24 cellular contexts compared by ENCODE assay signal in genomic region chr12:19849208-19849607, GRCh38.
"Had no signal": no experiment of that assay in that cellular context is flagged by ENCODE, and none has a peak within 500 bp of the region (broad histone marks: within the 10 kb centered on the region; RNA-seq: fewer than 3 reads in every experiment).

No MANE protein-coding gene starts in this region.

- H3K9me3 ChIP-seq: Peyer's patch had no signal

- H3K36me3 ChIP-seq: Peyer's patch had no signal

- ATAC-seq: activated CD8-positive, alpha-beta memory T cell treated with anti-CD3 and anti-CD28 coated beads, Interleukin-2, amount 10 ng/mL, durations not matched to agents 7 days and 5 days; K562 had no signal

- H3K27me3 ChIP-seq: Peyer's patch had no signal

- H3K27ac ChIP-seq: RWPE1 had no signal

- DNase-seq: activated B cell treated with CpG ODN at 0.5 μM for 24 hours; activated CD4-positive, alpha-beta T cell treated with anti-CD3 and anti-CD28 coated beads for 1 hour; activated CD4-positive, alpha-beta T cell treated with anti-CD3 and anti-CD28 coated beads, Interleukin-2, amount 10 ng/mL, durations not matched to agents 24 days and 14 days; activated CD4-positive, alpha-beta T cell treated with anti-CD3 and anti-CD28 coated beads, Interleukin-2, amount 50 U/mL, for 48 hours; activated CD8-positive, alpha-beta memory T cell treated with anti-CD3 and anti-CD28 coated beads, Interleukin-2, amount 10 ng/mL, durations not matched to agents 7 days and 5 days; activated gamma-delta T cell; activated naive CD4-positive, alpha-beta T cell treated with anti-CD3 and anti-CD28 coated beads for 36 hours; activated T-cell treated with anti-CD3 and anti-CD28 coated beads, Interleukin-2, amount 50 U/mL, for 4 hours; amygdala; Karpas-422; MM.1S; NCI-H1105; NCI-H146; NCI-H1930; NCI-H2107; NCI-H2171 treated with DMSO at 0.1 percent for 48 hours; NCI-H82; Peyer's patch; SIG-M5; T-helper 2 cell; T1000 had no signal

- H3K4me3 Mint-ChIP-seq: activated B cell treated with CpG ODN at 0.5 μM for 24 hours; activated CD4-positive, alpha-beta T cell treated with anti-CD3 and anti-CD28 coated beads, Interleukin-2, amount 10 ng/mL, durations not matched to agents 24 days and 14 days; activated CD8-positive, alpha-beta memory T cell treated with anti-CD3 and anti-CD28 coated beads, Interleukin-2, amount 10 ng/mL, durations not matched to agents 7 days and 5 days; activated naive CD4-positive, alpha-beta T cell treated with anti-CD3 and anti-CD28 coated beads for 36 hours; activated naive CD8-positive, alpha-beta T cell; activated T-cell treated with anti-CD3 and anti-CD28 coated beads, Interleukin-2, amount 50 U/mL, for 4 hours had no signal

- H3K27ac Mint-ChIP-seq: activated B cell treated with CpG ODN at 0.5 μM for 24 hours; activated CD4-positive, alpha-beta T cell treated with anti-CD3 and anti-CD28 coated beads, Interleukin-2, amount 10 ng/mL, durations not matched to agents 24 days and 14 days; activated CD8-positive, alpha-beta memory T cell treated with anti-CD3 and anti-CD28 coated beads, Interleukin-2, amount 10 ng/mL, durations not matched to agents 7 days and 5 days; activated naive CD4-positive, alpha-beta T cell treated with anti-CD3 and anti-CD28 coated beads for 36 hours had no signal

- H3K27me3 Mint-ChIP-seq: activated B cell treated with CpG ODN at 0.5 μM for 24 hours; activated CD4-positive, alpha-beta T cell treated with anti-CD3 and anti-CD28 coated beads, Interleukin-2, amount 10 ng/mL, durations not matched to agents 24 days and 14 days; activated CD8-positive, alpha-beta memory T cell treated with anti-CD3 and anti-CD28 coated beads, Interleukin-2, amount 10 ng/mL, durations not matched to agents 7 days and 5 days had no signal

- H3K4me1 ChIP-seq: Peyer's patch had no signal

- H3K36me3 Mint-ChIP-seq: activated CD8-positive, alpha-beta memory T cell treated with anti-CD3 and anti-CD28 coated beads, Interleukin-2, amount 10 ng/mL, durations not matched to agents 7 days and 5 days had no signal

- H3K4me1 Mint-ChIP-seq: activated B cell treated with CpG ODN at 0.5 μM for 24 hours; activated CD4-positive, alpha-beta T cell treated with anti-CD3 and anti-CD28 coated beads, Interleukin-2, amount 10 ng/mL, durations not matched to agents 24 days and 14 days; activated CD8-positive, alpha-beta memory T cell treated with anti-CD3 and anti-CD28 coated beads, Interleukin-2, amount 10 ng/mL, durations not matched to agents 7 days and 5 days had no signal

- H3K4me3 ChIP-seq: K562, Peyer's patch had no signal
